Comparison of ENCODE assay signal across 24 cellular contexts in the genomic region with DNA sequence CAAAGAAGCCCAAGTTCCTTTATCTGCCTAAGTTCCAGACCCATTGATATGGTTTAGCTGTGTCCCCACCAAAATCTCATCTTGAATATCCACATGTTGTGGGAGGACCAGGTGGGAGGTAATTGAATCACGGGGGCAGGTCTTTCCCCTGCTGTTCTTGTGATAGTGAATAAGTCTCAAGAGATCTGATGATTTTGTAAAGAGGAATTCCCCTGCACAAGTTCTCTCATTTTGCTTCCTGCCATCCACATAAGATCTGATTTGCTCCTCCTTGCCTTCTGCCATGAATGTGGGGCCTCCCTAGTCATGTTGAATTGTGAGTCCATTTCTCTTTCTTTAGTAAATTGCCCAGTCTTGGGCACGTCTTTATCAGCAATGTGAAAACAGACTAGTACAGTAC.
"Had no signal": no experiment of that assay in that cellular context is flagged by ENCODE, and none has a peak within 500 bp of the region (broad histone marks: within the 10 kb centered on the region; RNA-seq: fewer than 3 reads in every experiment).

No MANE protein-coding gene starts in this region.

- ATAC-seq: foreskin keratinocyte, gastroesophageal sphincter, heart left ventricle, left lung, left ventricle myocardium superior, lower lobe of right lung, mucosa of descending colon had no signal

- H3K4me1 ChIP-seq: esophagus muscularis mucosa, foreskin keratinocyte, gastroesophageal sphincter, heart left ventricle, left lung, lower lobe of right lung had no signal

- H2AFZ ChIP-seq: hepatocyte had no signal

- DNase-seq: dermis blood vessel endothelial cell; dorsolateral prefrontal cortex; effector CD4-positive, alpha-beta T cell; effector memory CD4-positive, alpha-beta T cell; foreskin keratinocyte; heart left ventricle; hypothalamus; immature natural killer cell; islet precursor cell; kidney; kidney glomerular epithelial cell; left lung; left ventricle myocardium superior; lower lobe of right lung; mesenchymal stem cell; mucosa of descending colon; naive B cell had no signal

- H3K27ac ChIP-seq: coronary artery, dorsolateral prefrontal cortex, esophagus muscularis mucosa, foreskin keratinocyte, gastroesophageal sphincter, heart left ventricle, hepatocyte, left lung, lower lobe of right lung had no signal

- H3K4me2 ChIP-seq: hepatocyte had no signal

- H3K79me2 ChIP-seq: hepatocyte had no signal

- H3K27me3 ChIP-seq: dorsolateral prefrontal cortex, esophagus muscularis mucosa, foreskin keratinocyte, gastroesophageal sphincter, heart left ventricle, hepatocyte, left lung had no signal

- H3K4me3 ChIP-seq: coronary artery, dorsolateral prefrontal cortex, esophagus muscularis mucosa, gastroesophageal sphincter, heart left ventricle, hepatocyte, left lung, lower lobe of right lung, mucosa of descending colon had no signal

- H3K9me3 ChIP-seq: lower lobe of right lung, mucosa of descending colon had no signal

- H3K36me3 ChIP-seq: esophagus muscularis mucosa, gastroesophageal sphincter, heart left ventricle, left lung, lower lobe of right lung had no signal

- FAIRE-seq: colon, endothelial cell of umbilical vein, frontal cortex, kidney had no signal
